In the genomic region with DNA sequence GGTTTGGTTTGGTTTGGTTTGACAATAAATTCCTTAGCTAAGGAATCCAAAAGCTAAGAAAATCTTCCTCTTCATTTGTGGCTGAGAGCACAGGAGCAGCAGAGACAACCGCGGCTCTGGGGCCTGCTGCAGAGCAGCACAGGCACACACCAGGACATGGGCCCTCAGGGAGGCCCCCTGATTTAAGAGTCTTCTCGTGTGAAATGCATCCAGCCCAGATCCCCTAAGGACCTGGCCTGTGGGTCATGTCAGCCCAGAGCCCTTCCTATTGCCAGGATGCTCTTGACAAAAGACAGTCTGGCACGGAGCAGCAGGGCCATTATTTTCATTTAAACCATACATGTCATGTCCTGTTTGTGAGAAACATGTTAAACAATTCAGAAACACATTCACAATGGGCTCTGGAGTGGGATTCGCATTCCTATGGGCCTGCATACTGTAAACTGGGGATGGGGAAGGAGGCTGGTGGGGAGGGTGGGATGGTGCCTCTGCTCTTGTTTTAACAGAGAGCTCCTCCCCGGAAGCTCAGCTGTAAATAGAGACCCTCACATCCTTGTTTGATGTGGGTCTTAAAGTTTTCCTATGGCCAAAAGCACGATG, we compare ENCODE assay signal across 13 cellular contexts.
"Had no signal": no experiment of that assay in that cellular context is flagged by ENCODE, and none has a peak within 500 bp of the region (broad histone marks: within the 10 kb centered on the region; RNA-seq: fewer than 3 reads in every experiment).

No MANE protein-coding gene starts in this region.

- H3K27me3 ChIP-seq: ovary, upper lobe of right lung had no signal

- H3K4me3 ChIP-seq: heart left ventricle, ovary, upper lobe of right lung had no signal

- H3K4me1 ChIP-seq: heart left ventricle, upper lobe of right lung had no signal

- H3K9me3 Mint-ChIP-seq: activated T-cell treated with anti-CD3 and anti-CD28 coated beads, Interleukin-2, amount 50 U/mL, for 24 hours; stimulated activated naive CD8-positive, alpha-beta T cell treated with anti-CD3 and anti-CD28 coated beads, Interleukin-15, Interleukin-2, amounts not matched to agents 100 ng/mL and 50 ng/mL, for 24 hours had no signal

- DNase-seq: activated gamma-delta T cell; activated T-cell treated with anti-CD3 and anti-CD28 coated beads, Interleukin-2, amount 50 U/mL, for 24 hours; cerebellar nuclear complex; foreskin melanocyte; heart left ventricle; natural killer cell; ovary; stimulated activated CD4-positive, alpha-beta T cell treated with anti-CD3 and anti-CD28 coated beads, Interleukin-4, amount 100 ng/mL, for 1 hour; stimulated activated CD8-positive, alpha-beta memory T cell treated with anti-CD3 and anti-CD28 coated beads, Interleukin-4, amount 100 ng/mL, for 48 hours; upper lobe of right lung had no signal

- H3K4me3 Mint-ChIP-seq: activated naive CD8-positive, alpha-beta T cell; activated T-cell treated with anti-CD3 and anti-CD28 coated beads, Interleukin-2, amount 50 U/mL, for 24 hours; dendritic cell treated with granulocyte-macrophage colony-stimulating factor and Interleukin-4, amounts not matched to agents 40 ng/mL and 50 ng/mL, for 4 days; natural killer cell; stimulated activated naive CD8-positive, alpha-beta T cell treated with anti-CD3 and anti-CD28 coated beads, Interleukin-15, Interleukin-2, amounts not matched to agents 100 ng/mL and 50 ng/mL, for 24 hours had no signal

- H3K27ac Mint-ChIP-seq: activated naive CD8-positive, alpha-beta T cell; activated T-cell treated with anti-CD3 and anti-CD28 coated beads, Interleukin-2, amount 50 U/mL, for 24 hours; dendritic cell treated with granulocyte-macrophage colony-stimulating factor and Interleukin-4, amounts not matched to agents 40 ng/mL and 50 ng/mL, for 4 days; natural killer cell; stimulated activated naive CD8-positive, alpha-beta T cell treated with anti-CD3 and anti-CD28 coated beads, Interleukin-15, Interleukin-2, amounts not matched to agents 100 ng/mL and 50 ng/mL, for 24 hours had no signal

- H3K36me3 Mint-ChIP-seq: activated naive CD8-positive, alpha-beta T cell; natural killer cell had no signal

- H3K36me3 ChIP-seq: heart left ventricle, ovary, upper lobe of right lung had no signal

- H3K4me1 Mint-ChIP-seq: natural killer cell had no signal

- H3K27ac ChIP-seq: heart left ventricle, ovary, upper lobe of right lung had no signal

- H3K9me3 ChIP-seq: heart left ventricle, ovary, upper lobe of right lung had no signal

- H3K27me3 Mint-ChIP-seq: activated naive CD8-positive, alpha-beta T cell; activated T-cell treated with anti-CD3 and anti-CD28 coated beads, Interleukin-2, amount 50 U/mL, for 24 hours; dendritic cell treated with granulocyte-macrophage colony-stimulating factor and Interleukin-4, amounts not matched to agents 40 ng/mL and 50 ng/mL, for 4 days; stimulated activated naive CD8-positive, alpha-beta T cell treated with anti-CD3 and anti-CD28 coated beads, Interleukin-15, Interleukin-2, amounts not matched to agents 100 ng/mL and 50 ng/mL, for 24 hours had no signal
